In the genomic region with DNA sequence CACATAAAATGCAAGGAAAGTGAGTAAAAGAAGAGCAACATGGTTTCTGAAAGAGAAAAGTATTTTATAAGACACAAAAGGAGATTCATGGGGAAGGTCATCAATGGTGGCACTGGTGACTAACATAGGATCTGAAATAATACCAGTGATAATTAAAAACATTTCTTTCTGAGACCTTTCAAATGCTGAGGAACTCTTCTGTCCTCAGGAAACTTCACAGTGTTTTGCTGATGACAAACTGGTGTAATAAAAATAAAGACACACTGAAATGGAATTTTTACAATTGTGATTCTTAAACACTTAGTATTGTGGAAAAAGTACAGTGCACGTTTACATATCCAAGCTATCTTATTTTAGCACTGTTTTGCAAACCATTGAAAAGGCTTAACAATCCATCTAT, we compare ENCODE assay signal across 2 cellular contexts.
TF ChIP-seq lines count a peak whose summit lies in the region.

No MANE protein-coding gene starts in this region.

TF ChIP-seq in SK-N-SH treated with all-trans-retinoic acid at 6 μM for 48 hours, 23 proteins besides CTCF, POLR2A, EP300 and RAD21 (continued from another document):
- TF ChIP-seq, protein P1, sequence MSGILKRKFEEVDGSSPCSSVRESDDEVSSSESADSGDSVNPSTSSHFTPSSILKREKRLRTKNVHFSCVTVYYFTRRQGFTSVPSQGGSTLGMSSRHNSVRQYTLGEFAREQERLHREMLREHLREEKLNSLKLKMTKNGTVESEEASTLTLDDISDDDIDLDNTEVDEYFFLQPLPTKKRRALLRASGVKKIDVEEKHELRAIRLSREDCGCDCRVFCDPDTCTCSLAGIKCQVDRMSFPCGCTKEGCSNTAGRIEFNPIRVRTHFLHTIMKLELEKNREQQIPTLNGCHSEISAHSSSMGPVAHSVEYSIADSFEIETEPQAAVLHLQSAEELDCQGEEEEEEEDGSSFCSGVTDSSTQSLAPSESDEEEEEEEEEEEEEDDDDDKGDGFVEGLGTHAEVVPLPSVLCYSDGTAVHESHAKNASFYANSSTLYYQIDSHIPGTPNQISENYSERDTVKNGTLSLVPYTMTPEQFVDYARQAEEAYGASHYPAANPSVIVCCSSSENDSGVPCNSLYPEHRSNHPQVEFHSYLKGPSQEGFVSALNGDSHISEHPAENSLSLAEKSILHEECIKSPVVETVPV (CRISPR knock-in tag; IDR thresholded peaks at IDR 0.05), result no peak
- TF ChIP-seq CREB5 (CRISPR knock-in tag; IDR thresholded peaks at IDR 0.05; ENCODE audit: low read depth) (no peak), GLIS3 (CRISPR knock-in tag; IDR thresholded peaks at IDR 0.05) (no peak)

TF ChIP-seq in WTC11, 78 proteins besides CTCF, POLR2A, EP300 and RAD21 (continued from another document):
- TF ChIP-seq, protein P2, sequence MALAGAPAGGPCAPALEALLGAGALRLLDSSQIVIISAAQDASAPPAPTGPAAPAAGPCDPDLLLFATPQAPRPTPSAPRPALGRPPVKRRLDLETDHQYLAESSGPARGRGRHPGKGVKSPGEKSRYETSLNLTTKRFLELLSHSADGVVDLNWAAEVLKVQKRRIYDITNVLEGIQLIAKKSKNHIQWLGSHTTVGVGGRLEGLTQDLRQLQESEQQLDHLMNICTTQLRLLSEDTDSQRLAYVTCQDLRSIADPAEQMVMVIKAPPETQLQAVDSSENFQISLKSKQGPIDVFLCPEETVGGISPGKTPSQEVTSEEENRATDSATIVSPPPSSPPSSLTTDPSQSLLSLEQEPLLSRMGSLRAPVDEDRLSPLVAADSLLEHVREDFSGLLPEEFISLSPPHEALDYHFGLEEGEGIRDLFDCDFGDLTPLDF (CRISPR knock-in tag; IDR thresholded peaks at IDR 0.05), result no peak
